9 cellular contexts compared by ENCODE assay signal in genomic region chr21:34351786-34352241, GRCh38. TPM values are rescaled to one million over a fixed set of nuclear protein-coding genes. Genes with fewer than 3 reads are reported as not detected.
DNase-seq lines count a peak whose midpoint lies in the region; ATAC-seq, FAIRE-seq and TF ChIP-seq lines count a peak whose summit lies in the region.
"Had no signal": no experiment of that assay in that cellular context is flagged by ENCODE, and none has a peak within 500 bp of the region (broad histone marks: within the 10 kb centered on the region; RNA-seq: fewer than 3 reads in every experiment).

No MANE protein-coding gene starts in this region.

- TF ChIP-seq EP300 in Ishikawa (IDR thresholded peaks at IDR 0.05; ENCODE audit: borderline replicate concordance) = no peak

- H4K20me1 ChIP-seq in OCI-LY3 (ENCODE audit: insufficient read depth, low read length) = no peaks in the 10 kb centered on the region

- H3K27me3 Mint-ChIP-seq in MCF 10A (ENCODE audit: insufficient read depth, unreplicated experiment) = peaks cover 34% of the 10 kb centered on the region

- peaks cover 8% of the 10 kb centered on the region for H3K9me3 Mint-ChIP-seq in MCF 10A (ENCODE audit: unreplicated experiment)
- no peaks in the 10 kb centered on the region for H3K9me3 Mint-ChIP-seq in stimulated activated effector memory CD8-positive, alpha-beta T cell treated with anti-CD3 and anti-CD28 coated beads, Interleukin-12 subunit alpha, Interleukin-12 subunit beta, amount 100 ng/mL, for 72 hours

- peak; percentile 84 for DNase-seq in COR-L47 (lab: John Stamatoyannopoulos, UW)
- DNase-seq in GM19238 (ENCODE audit: insufficient read length, low spot score) = peak; percentile 19
- peak; percentile 26 for DNase-seq in MCF 10A (ENCODE audit: unreplicated experiment)
- no peak for DNase-seq in kidney
- DNase-seq in stimulated activated effector memory CD8-positive, alpha-beta T cell treated with anti-CD3 and anti-CD28 coated beads, Interleukin-12 subunit alpha, Interleukin-12 subunit beta, amount 100 ng/mL, for 72 hours (ENCODE audit: low spot score in 2 of 2) = peak in 1 of 2 donors; percentile 55
- DNase-seq in effector memory CD4-positive, alpha-beta T cell = no peak

- TF ChIP-seq CTCF in OCI-LY3 (IDR thresholded peaks at IDR 0.05; ENCODE audit: low read depth, low read length) = peak; percentile 77
- TF ChIP-seq CTCF in MCF 10A (IDR thresholded peaks at IDR 0.05; ENCODE audit: unreplicated experiment) = peak; percentile 32
- TF ChIP-seq CTCF in kidney (IDR thresholded peaks at IDR 0.05; ENCODE audit: borderline replicate concordance, extremely low read depth, insufficient read depth) = peak; percentile 55

- TF ChIP-seq RAD21 in Ishikawa (IDR thresholded peaks at IDR 0.05; ENCODE audit: low read depth) = peak; percentile 68

- no peaks in the 10 kb centered on the region for H3K27me3 ChIP-seq in OCI-LY3 (ENCODE audit: low read depth, low read length)
- H3K27me3 ChIP-seq in effector memory CD4-positive, alpha-beta T cell (replicated peaks; ENCODE audit: control insufficient read depth, insufficient read depth, low read length, poor library complexity, severe bottlenecking) = no peaks in the 10 kb centered on the region
- H3K27me3 ChIP-seq: SJSA1 had no signal

- FAIRE-seq in kidney (lab: Jason Lieb, UNC) = peak; percentile 19

- no peak overlapping the region for H3K27ac Mint-ChIP-seq in MCF 10A (ENCODE audit: low read depth, unreplicated experiment)
- H3K27ac Mint-ChIP-seq in stimulated activated effector memory CD8-positive, alpha-beta T cell treated with anti-CD3 and anti-CD28 coated beads, Interleukin-12 subunit alpha, Interleukin-12 subunit beta, amount 100 ng/mL, for 72 hours = no peak overlapping the region

- H3K79me2 ChIP-seq in OCI-LY3 (ENCODE audit: low read length) = no peaks in the 10 kb centered on the region

- no peak overlapping the region for H3K4me3 ChIP-seq in OCI-LY3 (ENCODE audit: low read length)
- no peak overlapping the region for H3K4me3 ChIP-seq in kidney (ENCODE audit: low read length in 2 of 2)
- H3K4me3 ChIP-seq in effector memory CD4-positive, alpha-beta T cell (ENCODE audit: insufficient read depth, low read depth, low read length, poor library complexity, severe bottlenecking) = no peak overlapping the region
- H3K4me3 ChIP-seq: SJSA1 had no signal

- no peak overlapping the region for H3K9ac ChIP-seq in OCI-LY3 (ENCODE audit: low read length)
- no peak overlapping the region for H3K9ac ChIP-seq in kidney (ENCODE audit: low read length in 2 of 2)

- POLR2A ChIA-PET in MCF 10A (lab: Yijun Ruan, JAX) = no interaction called here

- no TSS peak for BruUV-seq in MCF 10A (replicated peaks; lab: Mats Ljungman, UMichigan)

- H3K4me1 Mint-ChIP-seq in MCF 10A (ENCODE audit: insufficient read depth, unreplicated experiment) = no peaks in the 10 kb centered on the region
- H3K4me1 Mint-ChIP-seq in stimulated activated effector memory CD8-positive, alpha-beta T cell treated with anti-CD3 and anti-CD28 coated beads, Interleukin-12 subunit alpha, Interleukin-12 subunit beta, amount 100 ng/mL, for 72 hours = peaks cover 6% of the 10 kb centered on the region

- H3K9me3 ChIP-seq in OCI-LY3 (ENCODE audit: insufficient read depth, low read length) = no peaks in the 10 kb centered on the region
- no peaks in the 10 kb centered on the region for H3K9me3 ChIP-seq in kidney (ENCODE audit: control insufficient read depth in 1 of 2, low read length in 2 of 2)
- no peaks in the 10 kb centered on the region for H3K9me3 ChIP-seq in effector memory CD4-positive, alpha-beta T cell (ENCODE audit: control insufficient read depth, low read length)
- H3K9me3 ChIP-seq: SJSA1 had no signal

- H2AFZ ChIP-seq in OCI-LY3 (ENCODE audit: low read depth, low read length) = peak overlapping the region; percentile 57; the same call in 1 of the 2 replicates

- CTCF ChIA-PET in MCF 10A (lab: Yijun Ruan, JAX) = interaction anchor here (0.7 to 14.3 kb wide), 7 partner anchors 9 to 430 kb away, joined by 3 to 237 read pairs (median 4); no protein-coding TSS in a partner anchor

- intact Hi-C loops in MCF 10A (cut with micrococcal nuclease) (no loop called here), kidney (cut with DNase I) (no loop called here)

- ATAC-seq in stimulated activated effector memory CD8-positive, alpha-beta T cell treated with anti-CD3 and anti-CD28 coated beads, Interleukin-12 subunit alpha, Interleukin-12 subunit beta, amount 100 ng/mL, for 72 hours = peak; percentile 73

- H3K4me1 ChIP-seq in OCI-LY3 (ENCODE audit: low read length) (peaks cover 17% of the 10 kb centered on the region), kidney (ENCODE audit: control insufficient read depth in 1 of 2, insufficient read depth in 1 of 2, low read depth in 1 of 2, low read length in 2 of 2) (peaks cover 0 to 2% of the 10 kb centered on the region in 2 donors)
- no peaks in the 10 kb centered on the region for H3K4me1 ChIP-seq in effector memory CD4-positive, alpha-beta T cell (ENCODE audit: control insufficient read depth, insufficient read depth, low read length, poor library complexity, severe bottlenecking)

- H3K36me3 Mint-ChIP-seq in MCF 10A (ENCODE audit: insufficient read depth, unreplicated experiment) = no peaks in the 10 kb centered on the region
- H3K36me3 Mint-ChIP-seq in stimulated activated effector memory CD8-positive, alpha-beta T cell treated with anti-CD3 and anti-CD28 coated beads, Interleukin-12 subunit alpha, Interleukin-12 subunit beta, amount 100 ng/mL, for 72 hours = no peaks in the 10 kb centered on the region

- H3K27ac ChIP-seq in OCI-LY3 (ENCODE audit: low read length) (no peak overlapping the region), kidney (ENCODE audit: low read depth in 2 of 2, low read length in 2 of 2) (no peak overlapping the region)
- H3K27ac ChIP-seq in effector memory CD4-positive, alpha-beta T cell (ENCODE audit: insufficient read depth, low read length, poor library complexity, severe bottlenecking) = no peak overlapping the region
- H3K27ac ChIP-seq: SJSA1 had no signal

- H3K4me2 ChIP-seq in OCI-LY3 (ENCODE audit: low read length) = no peak overlapping the region

- H3K36me3 ChIP-seq in OCI-LY3 (replicated peaks; ENCODE audit: low read depth, low read length) (no peaks in the 10 kb centered on the region), kidney (ENCODE audit: control insufficient read depth in 1 of 2, insufficient read depth in 2 of 2, low read length in 2 of 2) (no peaks in the 10 kb centered on the region)
- H3K36me3 ChIP-seq in effector memory CD4-positive, alpha-beta T cell (ENCODE audit: control insufficient read depth, insufficient read depth, low read length) = no peaks in the 10 kb centered on the region
- H3K36me3 ChIP-seq: SJSA1 had no signal

- H3K4me3 Mint-ChIP-seq in MCF 10A (ENCODE audit: unreplicated experiment) = no peak overlapping the region
- no peak overlapping the region for H3K4me3 Mint-ChIP-seq in stimulated activated effector memory CD8-positive, alpha-beta T cell treated with anti-CD3 and anti-CD28 coated beads, Interleukin-12 subunit alpha, Interleukin-12 subunit beta, amount 100 ng/mL, for 72 hours

TF ChIP-seq in Ishikawa, 13 proteins besides CTCF, POLR2A, EP300 and RAD21:
- no peak for TF ChIP-seq TCF12 (IDR thresholded peaks at IDR 0.05; ENCODE audit: low read depth)
- no peak for TF ChIP-seq NFIC (IDR thresholded peaks at IDR 0.05)
- TF ChIP-seq CREB1 (IDR thresholded peaks at IDR 0.05; ENCODE audit: low read depth) = no peak
- no peak for TF ChIP-seq EGR1 (IDR thresholded peaks at IDR 0.05)
- TF ChIP-seq TAF1 (IDR thresholded peaks at IDR 0.05; ENCODE audit: low read depth) = no peak

RNA-seq across cellular contexts. Expression of gene KCNE2, which starts 12.0 kb away (rescaled TPM):
- total RNA-seq in MCF 10A (2022) (not detected in 2 replicates), kidney (not detected)
- 0.80 TPM for polyA plus RNA-seq in kidney (ENCODE audit: insufficient read depth, low read depth, low replicate concordance)
- total RNA-seq: SJSA1 had no signal

RNA-seq across cellular contexts. Expression of gene SMIM11, which starts 23.5 kb away (rescaled TPM):
- 6.8 and 25.6 TPM in 2 replicates for total RNA-seq in MCF 10A (2022)
- 2.6 TPM for total RNA-seq in kidney
- 6.7 TPM for polyA plus RNA-seq in kidney (ENCODE audit: insufficient read depth, low read depth, low replicate concordance)

Comparison
In these comparisons a context has a peak if more than half of its experiments do, and no peak if none do; other contexts are left out.
1. DNase-seq: peak in COR-L47 (single experiment), GM19238 (single experiment) and MCF 10A (single experiment); none in kidney (single experiment) and effector memory CD4-positive, alpha-beta T cell (0 of 3).
2. Peak in every context shown above with its lines, with median percentiles within 50 percentile points of each other: CTCF ChIP-seq.